In genomic region chrX:84363674-84364073, GRCh38 we compare ENCODE assay signal across 13 cellular contexts.
DNase-seq lines count a peak whose midpoint lies in the region; ATAC-seq and TF ChIP-seq lines count a peak whose summit lies in the region.
"Had no signal": no experiment of that assay in that cellular context is flagged by ENCODE, and none has a peak within 500 bp of the region (broad histone marks: within the 10 kb centered on the region; RNA-seq: fewer than 3 reads in every experiment).

No MANE protein-coding gene starts in this region.

- intact Hi-C loops in Right ventricle myocardium superior (cut with DNase I): no loop called here
- intact Hi-C loops in vagina (cut with DNase I): no loop called here

- no peaks in the 10 kb centered on the region for H3K9me3 ChIP-seq in cardiac muscle cell (ENCODE audit: low read depth)
- no peaks in the 10 kb centered on the region for H3K9me3 ChIP-seq in endocrine pancreas (ENCODE audit: control insufficient read depth, low read length)
- no peaks in the 10 kb centered on the region for H3K9me3 ChIP-seq in vagina
- peaks cover 2 to 9% of the 10 kb centered on the region in 2 donors for H3K9me3 ChIP-seq in right atrium auricular region
- H3K9me3 ChIP-seq in SJCRH30 (replicated peaks): no peaks in the 10 kb centered on the region

- no peak for TF ChIP-seq CTCF in cardiac muscle cell (IDR thresholded peaks at IDR 0.05; ENCODE audit: low read depth, low read length)
- no peak for TF ChIP-seq CTCF in vagina (IDR thresholded peaks at IDR 0.05)
- no peak for TF ChIP-seq CTCF in right atrium auricular region (IDR thresholded peaks at IDR 0.05)

- ATAC-seq in Right ventricle myocardium superior (ENCODE audit: poor library complexity): no peak

- H3K4me3 ChIP-seq in cardiac muscle cell (no peak overlapping the region), endocrine pancreas (ENCODE audit: control insufficient read depth, insufficient read depth, low read length) (peak overlapping the region; percentile 62), vagina (peak overlapping the region in 1 of 2 donors; percentile 16), right atrium auricular region (no peak overlapping the region), SJCRH30 (no peak overlapping the region)

- TF ChIP-seq POLR2A in vagina (IDR thresholded peaks at IDR 0.05): no peak

- no peak overlapping the region for H3K9ac ChIP-seq in endocrine pancreas (ENCODE audit: control insufficient read depth, insufficient read depth, low read length)

- no peaks in the 10 kb centered on the region for H3K4me1 ChIP-seq in cardiac muscle cell (ENCODE audit: low read depth)
- no peaks in the 10 kb centered on the region for H3K4me1 ChIP-seq in endocrine pancreas (ENCODE audit: control insufficient read depth, insufficient read depth, low read length)
- no peaks in the 10 kb centered on the region for H3K4me1 ChIP-seq in vagina
- H3K4me1 ChIP-seq in right atrium auricular region: no peaks in the 10 kb centered on the region
- H3K4me1 ChIP-seq in SJCRH30: no peaks in the 10 kb centered on the region

- H3K27ac ChIP-seq in cardiac muscle cell (peak overlapping the region; percentile 42), vagina (peak overlapping the region; percentile 13), right atrium auricular region (no peak overlapping the region), SJCRH30 (no peak overlapping the region)

- H3K36me3 ChIP-seq in cardiac muscle cell: no peaks in the 10 kb centered on the region
- no peaks in the 10 kb centered on the region for H3K36me3 ChIP-seq in endocrine pancreas (ENCODE audit: control insufficient read depth, insufficient read depth, low read length)
- H3K36me3 ChIP-seq in vagina: no peaks in the 10 kb centered on the region
- H3K36me3 ChIP-seq in right atrium auricular region: no peaks in the 10 kb centered on the region
- H3K36me3 ChIP-seq in SJCRH30: no peaks in the 10 kb centered on the region

- DNase-seq in cardiac muscle cell (ENCODE audit: low read depth in 1 of 2, low spot score in 1 of 2) (no peak), Right ventricle myocardium superior (no peak), NCI-H1105 treated with DMSO at 0.1 percent for 48 hours (lab: John Stamatoyannopoulos, UW) (peak; percentile 49), vagina (ENCODE audit: extremely low spot score in 2 of 2) (no peak), right atrium auricular region (ENCODE audit: low spot score) (no peak), SJCRH30 (no peak)
- no peak for DNase-seq in activated CD4-positive, CD25-positive, alpha-beta regulatory T cell treated with anti-CD3 and anti-CD28 coated beads, Interleukin-2, amount 50 U/mL, for 72 hours
- DNase-seq: DMS79, Kasumi-1, NCI-H446 treated with DMSO at 0.1 percent for 48 hours, nucleus accumbens, T-helper 9 cell had no signal

- H3K27me3 ChIP-seq in cardiac muscle cell: no peaks in the 10 kb centered on the region
- no peaks in the 10 kb centered on the region for H3K27me3 ChIP-seq in endocrine pancreas (ENCODE audit: control insufficient read depth, insufficient read depth, low read length)
- H3K27me3 ChIP-seq in vagina: no peaks in the 10 kb centered on the region
- H3K27me3 ChIP-seq in right atrium auricular region: no peaks in the 10 kb centered on the region
- no peaks in the 10 kb centered on the region for H3K27me3 ChIP-seq in SJCRH30

Comparison
In these comparisons a context has a peak if more than half of its experiments do, and no peak if none do; other contexts are left out.
1. H3K27ac ChIP-seq: peak in cardiac muscle cell (single experiment) and vagina (single experiment); none in right atrium auricular region (0 of 2) and SJCRH30 (single experiment).